Comparison of ENCODE assay signal across 10 cellular contexts in the genomic region with DNA sequence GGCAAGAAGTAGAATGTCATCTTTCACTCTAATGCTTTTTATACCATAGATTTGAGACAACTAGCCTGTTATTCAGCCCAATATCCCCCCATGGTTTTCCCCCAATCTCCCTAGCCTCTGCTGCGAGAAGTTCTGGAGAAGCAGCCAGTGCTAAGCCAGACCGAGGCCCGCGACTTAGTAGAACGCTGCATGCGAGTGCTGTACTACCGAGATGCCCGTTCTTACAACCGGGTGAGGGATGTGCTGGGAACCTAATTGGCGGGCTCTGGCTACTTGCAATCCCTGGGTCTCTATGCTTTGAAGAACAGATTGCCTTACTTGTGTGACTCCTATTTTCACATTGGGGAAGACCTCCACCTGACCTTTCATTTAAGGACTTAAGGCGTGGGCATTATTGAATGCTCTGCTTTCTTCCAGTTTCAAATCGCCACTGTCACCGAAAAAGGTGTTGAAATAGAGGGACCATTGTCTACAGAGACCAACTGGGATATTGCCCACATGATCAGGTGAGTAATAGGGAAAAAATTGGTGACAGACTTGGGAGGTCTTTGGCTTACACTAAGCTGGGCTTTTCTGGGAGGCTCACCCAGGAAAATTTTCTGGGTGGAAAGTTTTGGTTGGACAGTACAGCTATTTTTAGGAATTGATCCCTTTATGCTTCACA. TPM values are rescaled to one million over a fixed set of nuclear protein-coding genes. Genes with fewer than 3 reads are reported as not detected.
DNase-seq lines count a peak whose midpoint lies in the region; ATAC-seq and TF ChIP-seq lines count a peak whose summit lies in the region.
"Had no signal": no experiment of that assay in that cellular context is flagged by ENCODE, and none has a peak within 500 bp of the region (broad histone marks: within the 10 kb centered on the region; RNA-seq: fewer than 3 reads in every experiment).

No MANE protein-coding gene starts in this region.

- POLR2A ChIA-PET in activated CD4-positive, alpha-beta T cell treated with anti-CD3 and anti-CD28 coated beads for 36 hours (lab: Charles Lee), result no interaction called here
- POLR2A ChIA-PET in PC-9 (lab: Charles Lee; ENCODE audit: unreplicated experiment), result interaction anchor here (0.7 kb wide), 1 partner anchor 101 kb away, joined by 6 read pairs; no protein-coding TSS in a partner anchor

- peaks cover 29% of the 10 kb centered on the region for H3K4me1 Mint-ChIP-seq in activated CD4-positive, alpha-beta T cell treated with anti-CD3 and anti-CD28 coated beads for 36 hours
- H3K4me1 Mint-ChIP-seq in effector memory CD8-positive, alpha-beta T cell (ENCODE audit: low read depth in 2 of 2), result peaks cover 18 to 22% of the 10 kb centered on the region in 2 donors

- H3K9me3 ChIP-seq in PC-9 (ENCODE audit: insufficient read depth, low read depth), result no peaks in the 10 kb centered on the region

- peaks cover 12% of the 10 kb centered on the region for H3K4me1 ChIP-seq in PC-9 (replicated peaks; ENCODE audit: insufficient read depth)

- CTCF ChIA-PET in activated CD4-positive, alpha-beta T cell treated with anti-CD3 and anti-CD28 coated beads for 36 hours (lab: Charles Lee), result interaction anchor here (0.6 to 2.5 kb wide), 5 partner anchors 11 to 139 kb away, joined by 3 to 5 read pairs (median 3); no protein-coding TSS in a partner anchor
- CTCF ChIA-PET in PC-9 (lab: Charles Lee), result no interaction called here

- no peaks in the 10 kb centered on the region for H4K20me1 ChIP-seq in PC-9 (ENCODE audit: insufficient read depth)

- intact Hi-C loops in activated CD4-positive, alpha-beta T cell treated with anti-CD3 and anti-CD28 coated beads for 36 hours (cut with DNase I, micrococcal nuclease), result loop anchor here in 1 of 2 experiments (5.0 kb wide), 1 partner anchor 204 kb away; a partner anchor contains a TSS
- intact Hi-C loops in PC-9 (cut with micrococcal nuclease; ENCODE audit: unreplicated experiment), result no loop called here

- no peaks in the 10 kb centered on the region for H3K9me2 ChIP-seq in PC-9 (ENCODE audit: insufficient read depth)

- H3K4me3 Mint-ChIP-seq in activated CD4-positive, alpha-beta T cell treated with anti-CD3 and anti-CD28 coated beads for 36 hours, result peak overlapping the region; percentile 88
- peak overlapping the region; percentile 99 to 100 for H3K4me3 Mint-ChIP-seq in effector memory CD8-positive, alpha-beta T cell

- H3K4me3 ChIP-seq in PC-9 (peak overlapping the region; percentile 91; the same call in 1 of the 2 replicates), retinal pigment epithelial cell (ENCODE audit: low read length) (no peak overlapping the region)

- peak overlapping the region; percentile 96; the same call in 1 of the 2 replicates for H3K4me2 ChIP-seq in PC-9

- no peaks in the 10 kb centered on the region for H3K27me3 Mint-ChIP-seq in activated CD4-positive, alpha-beta T cell treated with anti-CD3 and anti-CD28 coated beads for 36 hours
- H3K27me3 Mint-ChIP-seq in effector memory CD8-positive, alpha-beta T cell, result no peaks in the 10 kb centered on the region

- H3K9me3 Mint-ChIP-seq in activated CD4-positive, alpha-beta T cell treated with anti-CD3 and anti-CD28 coated beads for 36 hours (ENCODE audit: low read depth), result no peaks in the 10 kb centered on the region
- no peaks in the 10 kb centered on the region for H3K9me3 Mint-ChIP-seq in effector memory CD8-positive, alpha-beta T cell

- peaks cover 23% of the 10 kb centered on the region for H3K36me3 ChIP-seq in PC-9 (ENCODE audit: low read depth)

- no peaks in the 10 kb centered on the region for H3K27me3 ChIP-seq in PC-9 (ENCODE audit: insufficient read depth, low read depth)

- H3K27ac Mint-ChIP-seq in activated CD4-positive, alpha-beta T cell treated with anti-CD3 and anti-CD28 coated beads for 36 hours, result peak overlapping the region; percentile 99
- H3K27ac Mint-ChIP-seq in effector memory CD8-positive, alpha-beta T cell, result peak overlapping the region; percentile 100

- DNase-seq in activated CD4-positive, alpha-beta T cell treated with anti-CD3 and anti-CD28 coated beads for 36 hours, result no peak
- no peak for DNase-seq in activated CD4-positive, alpha-beta T cell treated with anti-CD3 and anti-CD28 coated beads for 48 hours
- DNase-seq in PC-9 (no peak), retinal pigment epithelial cell (ENCODE audit: low read depth) (peak; percentile 13), HK-2 (ENCODE audit: unreplicated experiment) (no peak)
- DNase-seq in effector memory CD8-positive, alpha-beta T cell, result no peak
- DNase-seq: left cardiac atrium; stimulated activated CD4-positive, alpha-beta T cell treated with anti-CD3 and anti-CD28 coated beads, Interleukin-12 subunit alpha, Interleukin-12 subunit beta, amount 100 ng/mL, for 4 hours had no signal

- H3K36me3 Mint-ChIP-seq in activated CD4-positive, alpha-beta T cell treated with anti-CD3 and anti-CD28 coated beads for 36 hours (ENCODE audit: low read depth), result peaks cover 47% of the 10 kb centered on the region
- peaks cover 58% of the 10 kb centered on the region for H3K36me3 Mint-ChIP-seq in effector memory CD8-positive, alpha-beta T cell (ENCODE audit: insufficient read depth)

- no peak for ATAC-seq in activated CD4-positive, alpha-beta T cell treated with anti-CD3 and anti-CD28 coated beads for 36 hours
- ATAC-seq in effector memory CD8-positive, alpha-beta T cell (replicated peaks), result no peak
- ATAC-seq in HG03097 (IDR thresholded peaks at IDR 0.05; ENCODE audit: low FRiP score, unreplicated experiment) (no peak), GM19467 (IDR thresholded peaks at IDR 0.05; ENCODE audit: unreplicated experiment) (no peak)
- ATAC-seq: left cardiac atrium had no signal

- H3K79me2 ChIP-seq in PC-9 (ENCODE audit: low read depth), result peaks cover 23% of the 10 kb centered on the region

- no peak overlapping the region for H2AFZ ChIP-seq in PC-9

- TF ChIP-seq CTCF in PC-9 (conservative IDR thresholded peaks at IDR 0.05) (no peak), retinal pigment epithelial cell (conservative IDR thresholded peaks at IDR 0.05; ENCODE audit: low read depth, low read length) (no peak)

- H3K27ac ChIP-seq in PC-9, result no peak overlapping the region

- BruUV-seq in PC-9 (replicated peaks; lab: Mats Ljungman, UMichigan), result no TSS peak

- H3F3A ChIP-seq in PC-9 (ENCODE audit: insufficient read depth, low read depth), result peaks cover 42% of the 10 kb centered on the region

RNA-seq across cellular contexts. Expression of a gene that starts 1.9 kb away (rescaled TPM):
- 100 to 1,000 TPM; 315 to 351 TPM for total RNA-seq in activated CD4-positive, alpha-beta T cell treated with anti-CD3 and anti-CD28 coated beads for 36 hours
- 334 and 345 TPM in 2 replicates for total RNA-seq in PC-9 (2021)

RNA-seq across cellular contexts. Expression of a gene that starts 28.8 kb away (rescaled TPM):
- total RNA-seq in activated CD4-positive, alpha-beta T cell treated with anti-CD3 and anti-CD28 coated beads for 36 hours, result not detected
- total RNA-seq in PC-9 (2021), result 11.3 and 18.4 TPM in 2 replicates

RNA-seq across cellular contexts. Expression of a gene that starts 54.2 kb away (rescaled TPM):
- 10 to 100 TPM; 47.6 to 50.4 TPM for total RNA-seq in activated CD4-positive, alpha-beta T cell treated with anti-CD3 and anti-CD28 coated beads for 36 hours
- total RNA-seq in PC-9 (2021), result 73.6 and 75.7 TPM in 2 replicates

RNA-seq across cellular contexts. Expression of a gene that starts 58.0 kb away (rescaled TPM):
- 100 to 1,000 TPM in 1 of 2 experiments, 10 to 100 TPM in 1; 81.3 to 104 TPM for total RNA-seq in activated CD4-positive, alpha-beta T cell treated with anti-CD3 and anti-CD28 coated beads for 36 hours
- total RNA-seq in PC-9 (2021), result 63.3 and 71.0 TPM in 2 replicates

Comparison
In these comparisons a context has a peak if more than half of its experiments do, and no peak if none do; other contexts are left out.
1. RNA of a gene that starts 28.8 kb away (total RNA-seq): 11.3 to 18.4 TPM in PC-9; not detected in activated CD4-positive, alpha-beta T cell treated with anti-CD3 and anti-CD28 coated beads for 36 hours; every median in the first group is over 10 times any median in the second.